Comparison of ENCODE assay signal across 8 cellular contexts in genomic region chr17:64491034-64491860, GRCh38. TPM values are rescaled to one million over a fixed set of nuclear protein-coding genes. Genes with fewer than 3 reads are reported as not detected.
A peak's percentile ranks its signal among the peaks of the same experiment; 100 is the strongest.
DNase-seq lines count a peak whose midpoint lies in the region; ATAC-seq, FAIRE-seq and TF ChIP-seq lines count a peak whose summit lies in the region.

No MANE protein-coding gene starts in this region.

- H2AFZ ChIP-seq in endothelial cell of umbilical vein (ENCODE audit: low read depth, low read length), result no peak overlapping the region

- no peak overlapping the region for H3K9ac ChIP-seq in endothelial cell of umbilical vein (replicated peaks; ENCODE audit: extremely low read depth, insufficient read depth, low read length)

- H3K4me3 ChIP-seq in BJ (ENCODE audit: low read depth, low read length) (no peak overlapping the region), endothelial cell of umbilical vein (replicated peaks in 1 of 3; ENCODE audit: insufficient read depth in 1 of 3, low read depth in 1 of 3, low read length in 3 of 3) (no peak overlapping the region), retinal pigment epithelial cell (ENCODE audit: low read length) (no peak overlapping the region)

- TF ChIP-seq POLR2A in endothelial cell of umbilical vein (IDR thresholded peaks at IDR 0.05; ENCODE audit: low read depth, low read length), result no peak

- POLR2A ChIA-PET in BJ (lab: Charles Lee), result interaction anchor here (0.9 kb wide), 1 partner anchor 15 kb away, joined by 3 read pairs; the partner anchor contains the start of gene CEP95
- POLR2A ChIA-PET in endothelial cell of umbilical vein (lab: Charles Lee), result interaction anchor here (1.1 kb wide), 1 partner anchor 71 kb away, joined by 7 read pairs; no protein-coding TSS in a partner anchor

- DNase-seq in BJ (ENCODE audit: low read depth), result no peak
- DNase-seq in KBM-7, result peak; percentile 69
- DNase-seq in activated CD4-positive, alpha-beta T cell treated with anti-CD3 and anti-CD28 coated beads for 24 hours (ENCODE audit: low read depth in 2 of 2), result peak; percentile 28 to 29
- peak; percentile 58 for DNase-seq in endothelial cell of umbilical vein (ENCODE audit: low read depth, low spot score)
- no peak for DNase-seq in retinal pigment epithelial cell (ENCODE audit: low read depth)
- no peak for DNase-seq in OCI-M2 (lab: John Stamatoyannopoulos, UW; ENCODE audit: unreplicated experiment)

- dilution Hi-C loops in endothelial cell of umbilical vein (cut with MboI; ENCODE audit: extremely low pct_ligation_motif_present, low sequenced_read_pairs), result no loop called here

- intact Hi-C loops in endothelial cell of umbilical vein (cut with micrococcal nuclease), result loop anchor here (1.0 kb wide), 2 partner anchors 71 to 184 kb away; no protein-coding TSS in a partner anchor

- H3K27me3 ChIP-seq in BJ (ENCODE audit: control insufficient read depth, insufficient read depth, low read length), result no peaks in the 10 kb centered on the region
- H3K27me3 ChIP-seq in endothelial cell of umbilical vein (ENCODE audit: control insufficient read depth in 2 of 2, insufficient read depth in 2 of 2, low read length in 2 of 2), result no peaks in the 10 kb centered on the region

- ATAC-seq in HG03439 (IDR thresholded peaks at IDR 0.05; ENCODE audit: unreplicated experiment) (no peak), GM21381 (IDR thresholded peaks at IDR 0.05; ENCODE audit: unreplicated experiment) (no peak)

- TF ChIP-seq CTCF in BJ (IDR thresholded peaks at IDR 0.05; ENCODE audit: insufficient read depth, low read depth, low read length) (peak; percentile 76), endothelial cell of umbilical vein (IDR thresholded peaks at IDR 0.05; ENCODE audit: extremely low read depth in 1 of 2, insufficient read depth in 1 of 2, low read depth in 1 of 2, low read length in 2 of 2) (peak; percentile 74 to 76), retinal pigment epithelial cell (conservative IDR thresholded peaks at IDR 0.05; ENCODE audit: low read depth, low read length) (peak; percentile 68)

- BruUV-seq in endothelial cell of umbilical vein (replicated peaks; lab: Mats Ljungman, UMichigan), result no TSS peak

- in situ Hi-C loops in KBM-7 (cut with MboI; ENCODE audit: low pct_unique_long_range_greater_than_20kb, low sequenced_read_pairs), result loop anchor here (10.0 kb wide), 1 partner anchor 66 kb away; no protein-coding TSS in a partner anchor

- H3K79me2 ChIP-seq in endothelial cell of umbilical vein (ENCODE audit: control insufficient read depth, insufficient read depth, low read length), result peaks cover 17% of the 10 kb centered on the region

- peak; percentile 57 for FAIRE-seq in endothelial cell of umbilical vein (lab: Jason Lieb, UNC)

- no peak overlapping the region for H3K27ac ChIP-seq in endothelial cell of umbilical vein (ENCODE audit: insufficient read depth, low read depth, low read length)

- CTCF ChIA-PET in BJ (lab: Yijun Ruan, JAX), result interaction anchor here (0.5 to 11.2 kb wide), 18 partner anchors 10 to 188 kb away, joined by 3 to 220 read pairs (median 5); partner anchors contain the start of genes CEP95 and DDX5
- CTCF ChIA-PET in endothelial cell of umbilical vein (lab: Charles Lee), result interaction anchor here (0.6 to 6.5 kb wide), 34 partner anchors 13 to 447 kb away, joined by 3 to 345 read pairs (median 4); partner anchors contain the start of genes CEP95, DDX5, MILR1 and PECAM1

- no peak overlapping the region for H3K4me2 ChIP-seq in endothelial cell of umbilical vein (ENCODE audit: insufficient read depth, low read length)

- no peaks in the 10 kb centered on the region for H4K20me1 ChIP-seq in endothelial cell of umbilical vein (replicated peaks; ENCODE audit: control insufficient read depth, extremely low read depth, insufficient read depth, low read length)

- no peaks in the 10 kb centered on the region for H3K9me3 ChIP-seq in endothelial cell of umbilical vein (replicated peaks; ENCODE audit: control insufficient read depth, insufficient read depth, low read length)

- H3K36me3 ChIP-seq in BJ (ENCODE audit: control insufficient read depth, insufficient read depth, low read length), result no peaks in the 10 kb centered on the region; the same call in 1 of the 2 replicates
- H3K36me3 ChIP-seq in endothelial cell of umbilical vein (ENCODE audit: control insufficient read depth in 2 of 2, extremely low read depth in 1 of 2, insufficient read depth in 2 of 2, low read length in 2 of 2), result peaks cover 4 to 15% of the 10 kb centered on the region in 2 experiments

- no peaks in the 10 kb centered on the region for H3K9me1 ChIP-seq in endothelial cell of umbilical vein (replicated peaks; ENCODE audit: control insufficient read depth, extremely low read depth, insufficient read depth, low read length)

- peaks cover 15% of the 10 kb centered on the region for H3K4me1 ChIP-seq in endothelial cell of umbilical vein (ENCODE audit: control insufficient read depth, extremely low read depth, insufficient read depth, low read length)

TF ChIP-seq in endothelial cell of umbilical vein, 7 proteins besides CTCF, POLR2A, EP300 and RAD21:
- no peak for TF ChIP-seq JUN (IDR thresholded peaks at IDR 0.05; ENCODE audit: borderline replicate concordance, insufficient read depth, insufficient read length, low read depth)
- TF ChIP-seq GATA2 (IDR thresholded peaks at IDR 0.05; ENCODE audit: insufficient read depth, insufficient read length, low read depth, low read length), result no peak
- TF ChIP-seq EZH2 (IDR thresholded peaks at IDR 0.05; ENCODE audit: borderline replicate concordance, low read depth, low read length, severe bottlenecking), result no peak
- no peak for TF ChIP-seq POLR2AphosphoS5 (IDR thresholded peaks at IDR 0.05; ENCODE audit: insufficient read depth, low read depth, low read length)
- TF ChIP-seq FOS (IDR thresholded peaks at IDR 0.05; ENCODE audit: borderline replicate concordance, insufficient read depth, low read length), result no peak
- TF ChIP-seq MAX (IDR thresholded peaks at IDR 0.05; ENCODE audit: insufficient read depth, insufficient read length), result no peak
- no peak for TF ChIP-seq MYC (IDR thresholded peaks at IDR 0.05; ENCODE audit: low read depth, low read length)

RNA-seq across cellular contexts. Expression of gene POLG2, which starts 5.6 kb away (rescaled TPM):
- 4.5 and 5.7 TPM in 2 replicates for polyA plus RNA-seq in BJ (2011; rRNA removed)
- polyA minus RNA-seq in BJ (2011; rRNA and poly(A)+ RNA removed), result 3.9 and 4.1 TPM in 2 replicates
- total RNA-seq in endothelial cell of umbilical vein, result 18.6 and 20.3 TPM in 2 replicates
- 3.9 and 6.5 TPM in 2 replicates for polyA plus RNA-seq in endothelial cell of umbilical vein
- polyA plus RNA-seq in endothelial cell of umbilical vein (2011; cell fraction: cytosol; rRNA removed), result 5.9 and 6.2 TPM in 2 replicates
- 35.3 and 42.4 TPM in 2 replicates for polyA plus RNA-seq in endothelial cell of umbilical vein (2011; cell fraction: nucleus; rRNA removed)
- polyA plus RNA-seq in endothelial cell of umbilical vein (2012), result 12.0 and 14.3 TPM in 2 replicates
- polyA minus RNA-seq in endothelial cell of umbilical vein, result 9.1 and 9.4 TPM in 2 replicates
- 5.4 TPM for polyA minus RNA-seq in endothelial cell of umbilical vein (2011; cell fraction: cytosol; rRNA and poly(A)+ RNA removed)
- 20.6 and 24.3 TPM in 2 replicates for polyA minus RNA-seq in endothelial cell of umbilical vein (2011; cell fraction: nucleus; rRNA and poly(A)+ RNA removed)

RNA-seq across cellular contexts. Expression of gene DDX5, which starts 14.8 kb away (rescaled TPM):
- polyA plus RNA-seq in BJ (2011; rRNA removed) (636 and 850 TPM in 2 replicates), endothelial cell of umbilical vein (1,405 and 2,040 TPM in 2 replicates)
- 589 and 728 TPM in 2 replicates for polyA minus RNA-seq in BJ (2011; rRNA and poly(A)+ RNA removed)
- 1,027 and 1,058 TPM in 2 replicates for total RNA-seq in endothelial cell of umbilical vein
- 980 and 1,160 TPM in 2 replicates for polyA plus RNA-seq in endothelial cell of umbilical vein (2011; cell fraction: cytosol; rRNA removed)
- 4,876 and 5,495 TPM in 2 replicates for polyA plus RNA-seq in endothelial cell of umbilical vein (2011; cell fraction: nucleus; rRNA removed)
- polyA plus RNA-seq in endothelial cell of umbilical vein (2012), result 690 and 716 TPM in 2 replicates
- polyA minus RNA-seq in endothelial cell of umbilical vein, result 856 and 901 TPM in 2 replicates
- polyA minus RNA-seq in endothelial cell of umbilical vein (2011; cell fraction: cytosol; rRNA and poly(A)+ RNA removed), result 237 TPM
- 1,361 and 2,457 TPM in 2 replicates for polyA minus RNA-seq in endothelial cell of umbilical vein (2011; cell fraction: nucleus; rRNA and poly(A)+ RNA removed)

RNA-seq across cellular contexts. Expression of gene CEP95, which starts 15.5 kb away (rescaled TPM):
- polyA plus RNA-seq in BJ (2011; rRNA removed), result 17.6 and 26.3 TPM in 2 replicates
- 9.5 and 9.8 TPM in 2 replicates for polyA minus RNA-seq in BJ (2011; rRNA and poly(A)+ RNA removed)
- 35.5 and 42.6 TPM in 2 replicates for total RNA-seq in endothelial cell of umbilical vein
- polyA plus RNA-seq in endothelial cell of umbilical vein, result 9.3 and 14.1 TPM in 2 replicates
- polyA plus RNA-seq in endothelial cell of umbilical vein (2011; cell fraction: cytosol; rRNA removed), result 9.9 and 16.8 TPM in 2 replicates
- polyA plus RNA-seq in endothelial cell of umbilical vein (2011; cell fraction: nucleus; rRNA removed), result 131 and 135 TPM in 2 replicates
- polyA plus RNA-seq in endothelial cell of umbilical vein (2012), result 18.7 and 23.7 TPM in 2 replicates
- 20.2 and 41.5 TPM in 2 replicates for polyA minus RNA-seq in endothelial cell of umbilical vein
- 14.5 TPM for polyA minus RNA-seq in endothelial cell of umbilical vein (2011; cell fraction: cytosol; rRNA and poly(A)+ RNA removed)
- 71.3 and 86.4 TPM in 2 replicates for polyA minus RNA-seq in endothelial cell of umbilical vein (2011; cell fraction: nucleus; rRNA and poly(A)+ RNA removed)

RNA-seq across cellular contexts. Expression of gene MILR1, which starts 42.3 kb away (rescaled TPM):
- 0.75 and 1.8 TPM in 2 replicates for polyA plus RNA-seq in BJ (2011; rRNA removed)
- polyA minus RNA-seq in BJ (2011; rRNA and poly(A)+ RNA removed), result 0.31 and 0.76 TPM in 2 replicates
- total RNA-seq in endothelial cell of umbilical vein, result 1.2 and 1.6 TPM in 2 replicates
- 17.8 and 21.6 TPM in 2 replicates for polyA plus RNA-seq in endothelial cell of umbilical vein
- 16.8 and 17.6 TPM in 2 replicates for polyA plus RNA-seq in endothelial cell of umbilical vein (2011; cell fraction: cytosol; rRNA removed)
- 35.9 and 55.9 TPM in 2 replicates for polyA plus RNA-seq in endothelial cell of umbilical vein (2011; cell fraction: nucleus; rRNA removed)
- 7.9 and 12.4 TPM in 2 replicates for polyA plus RNA-seq in endothelial cell of umbilical vein (2012)
- polyA minus RNA-seq in endothelial cell of umbilical vein, result 9.2 and 17.9 TPM in 2 replicates
- not detected for polyA minus RNA-seq in endothelial cell of umbilical vein (2011; cell fraction: cytosol; rRNA and poly(A)+ RNA removed)
- 14.8 and 23.2 TPM in 2 replicates for polyA minus RNA-seq in endothelial cell of umbilical vein (2011; cell fraction: nucleus; rRNA and poly(A)+ RNA removed)

Comparison
In these comparisons a context has a peak if more than half of its experiments do, and no peak if none do; other contexts are left out.
1. DNase-seq: peak in KBM-7 (single experiment), activated CD4-positive, alpha-beta T cell treated with anti-CD3 and anti-CD28 coated beads for 24 hours (2 of 2) and endothelial cell of umbilical vein (single experiment); none in BJ (single experiment), retinal pigment epithelial cell (single experiment) and OCI-M2 (single experiment).
2. Peak in every context shown above with its lines, with median percentiles within 50 percentile points of each other: CTCF ChIP-seq.